Comparison of ENCODE assay signal across 18 cellular contexts in the genomic region with DNA sequence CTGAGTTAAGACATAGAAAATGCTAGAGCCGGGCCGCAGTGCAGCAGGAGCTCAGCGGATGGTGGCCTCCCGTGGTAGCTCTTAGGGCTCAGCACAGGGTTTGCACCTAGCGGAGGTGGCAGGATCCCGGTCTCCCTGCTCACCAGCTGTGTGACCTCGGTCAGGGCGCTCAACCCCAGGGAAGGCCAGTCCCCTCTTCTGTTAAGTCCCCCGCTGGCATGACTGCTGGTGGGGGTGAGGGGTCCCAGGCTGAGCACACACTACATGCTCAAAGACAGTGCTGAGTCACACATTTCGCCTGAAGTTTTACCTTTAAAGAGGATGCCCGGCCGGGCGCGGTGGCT. TPM values are rescaled to one million over a fixed set of nuclear protein-coding genes. Genes with fewer than 3 reads are reported as not detected.
DNase-seq lines count a peak whose midpoint lies in the region; ATAC-seq and TF ChIP-seq lines count a peak whose summit lies in the region.
"Had no signal": no experiment of that assay in that cellular context is flagged by ENCODE, and none has a peak within 500 bp of the region (broad histone marks: within the 10 kb centered on the region; RNA-seq: fewer than 3 reads in every experiment).

No MANE protein-coding gene starts in this region.

- no peaks in the 10 kb centered on the region for H4K20me1 ChIP-seq in hepatocyte (ENCODE audit: insufficient read depth, poor library complexity, severe bottlenecking)

- H3K9me3 Mint-ChIP-seq in activated T-cell treated with anti-CD3 and anti-CD28 coated beads, Interleukin-2, amount 50 U/mL, for 24 hours = no peaks in the 10 kb centered on the region
- no peaks in the 10 kb centered on the region for H3K9me3 Mint-ChIP-seq in activated T-cell treated with anti-CD3 and anti-CD28 coated beads, Interleukin-2, amount 50 U/mL, for 4 hours
- H3K9me3 Mint-ChIP-seq in stimulated activated memory B cell treated with anti-CD40 and anti-IgM and Interleukin-4, amounts not matched to agents 10 μg/mL and 1 μg/mL and 100 μg/mL, for 72 hours = no peaks in the 10 kb centered on the region
- H3K9me3 Mint-ChIP-seq: activated T-helper 1 cell treated with anti-CD3 and anti-CD28 coated beads, Interleukin-12 subunit alpha, Interleukin-12 subunit beta, Interleukin-2, Interleukin-4 antibody, amounts not matched to agents 30 ng/mL and 10 ng/mL and 1 ng/mL, durations not matched to agents 14 hours and 24 hours and 36 hours; GM23338; immature natural killer cell had no signal

- intact Hi-C loops in left lung (cut with DNase I) = no loop called here

- H3K9me2 ChIP-seq in hepatocyte (replicated peaks; ENCODE audit: insufficient read depth) = no peaks in the 10 kb centered on the region

- H3K4me2 ChIP-seq in hepatocyte = no peak overlapping the region
- H3K4me2 ChIP-seq: KMS-11 had no signal

- no peaks in the 10 kb centered on the region for H3K36me3 ChIP-seq in hepatocyte (replicated peaks; ENCODE audit: insufficient read depth, low read depth)
- H3K36me3 ChIP-seq in left lung = peaks cover 0 to 32% of the 10 kb centered on the region in 2 donors
- H3K36me3 ChIP-seq: brain microvascular endothelial cell had no signal

- no peak for ATAC-seq in activated T-cell treated with anti-CD3 and anti-CD28 coated beads, Interleukin-2, amount 50 U/mL, for 4 hours
- no peak for ATAC-seq in T-helper 17 cell
- ATAC-seq in stimulated activated memory B cell treated with anti-CD40 and anti-IgM and Interleukin-4, amounts not matched to agents 10 μg/mL and 1 μg/mL and 100 μg/mL, for 72 hours = peak; percentile 11
- no peak for ATAC-seq in left lung

- peak overlapping the region; percentile 34 for H3K27ac ChIP-seq in hepatocyte
- peak overlapping the region in 1 of 2 donors; percentile 83 for H3K27ac ChIP-seq in left lung
- H3K27ac ChIP-seq: brain microvascular endothelial cell, KMS-11 had no signal

- no peak for TF ChIP-seq CTCF in hepatocyte (IDR thresholded peaks at IDR 0.05; ENCODE audit: poor library complexity)
- no peak for TF ChIP-seq CTCF in left lung (IDR thresholded peaks at IDR 0.05)

- WGBS in hepatocyte (ENCODE audit: low lambda C conversion rate, missing lambda C conversion rate) = 96% methylated on average over 14 of the region's 14 CpGs

- peaks cover 6% of the 10 kb centered on the region for H3K4me1 ChIP-seq in hepatocyte (ENCODE audit: insufficient read depth)
- peaks cover 0 to 52% of the 10 kb centered on the region in 2 donors for H3K4me1 ChIP-seq in left lung

- H3K4me1 Mint-ChIP-seq in activated T-cell treated with anti-CD3 and anti-CD28 coated beads, Interleukin-2, amount 50 U/mL, for 24 hours (ENCODE audit: low read depth) = peaks cover 36% of the 10 kb centered on the region
- H3K4me1 Mint-ChIP-seq in activated T-cell treated with anti-CD3 and anti-CD28 coated beads, Interleukin-2, amount 50 U/mL, for 4 hours (ENCODE audit: low read depth) = peaks cover 25% of the 10 kb centered on the region
- peaks cover 26% of the 10 kb centered on the region for H3K4me1 Mint-ChIP-seq in T-helper 17 cell
- H3K4me1 Mint-ChIP-seq in stimulated activated memory B cell treated with anti-CD40 and anti-IgM and Interleukin-4, amounts not matched to agents 10 μg/mL and 1 μg/mL and 100 μg/mL, for 72 hours = no peaks in the 10 kb centered on the region

- no peaks in the 10 kb centered on the region for H3K79me2 ChIP-seq in hepatocyte

- H3K27me3 Mint-ChIP-seq in activated T-cell treated with anti-CD3 and anti-CD28 coated beads, Interleukin-2, amount 50 U/mL, for 24 hours = no peaks in the 10 kb centered on the region
- no peaks in the 10 kb centered on the region for H3K27me3 Mint-ChIP-seq in activated T-cell treated with anti-CD3 and anti-CD28 coated beads, Interleukin-2, amount 50 U/mL, for 4 hours (ENCODE audit: low read depth)
- no peaks in the 10 kb centered on the region for H3K27me3 Mint-ChIP-seq in T-helper 17 cell
- peaks cover 57% of the 10 kb centered on the region for H3K27me3 Mint-ChIP-seq in stimulated activated memory B cell treated with anti-CD40 and anti-IgM and Interleukin-4, amounts not matched to agents 10 μg/mL and 1 μg/mL and 100 μg/mL, for 72 hours

- H3K9me3 ChIP-seq in T-helper 17 cell (ENCODE audit: control insufficient read depth, low read length, poor library complexity, severe bottlenecking) (no peaks in the 10 kb centered on the region), hepatocyte (ENCODE audit: low read depth) (no peaks in the 10 kb centered on the region), left lung (no peaks in the 10 kb centered on the region)

- no peak overlapping the region for H3K4me3 ChIP-seq in hepatocyte
- H3K4me3 ChIP-seq in left lung = no peak overlapping the region
- H3K4me3 ChIP-seq: GM23338 had no signal

- H3K4me3 Mint-ChIP-seq in activated T-cell treated with anti-CD3 and anti-CD28 coated beads, Interleukin-2, amount 50 U/mL, for 24 hours = no peak overlapping the region
- H3K4me3 Mint-ChIP-seq in activated T-cell treated with anti-CD3 and anti-CD28 coated beads, Interleukin-2, amount 50 U/mL, for 4 hours = no peak overlapping the region
- H3K4me3 Mint-ChIP-seq in T-helper 17 cell = peak overlapping the region; percentile 9
- no peak overlapping the region for H3K4me3 Mint-ChIP-seq in stimulated activated memory B cell treated with anti-CD40 and anti-IgM and Interleukin-4, amounts not matched to agents 10 μg/mL and 1 μg/mL and 100 μg/mL, for 72 hours
- H3K4me3 Mint-ChIP-seq: GM23338, WTC11 had no signal

- H3K27ac Mint-ChIP-seq in activated T-cell treated with anti-CD3 and anti-CD28 coated beads, Interleukin-2, amount 50 U/mL, for 24 hours = peak overlapping the region; percentile 95
- no peak overlapping the region for H3K27ac Mint-ChIP-seq in T-helper 17 cell
- H3K27ac Mint-ChIP-seq in stimulated activated memory B cell treated with anti-CD40 and anti-IgM and Interleukin-4, amounts not matched to agents 10 μg/mL and 1 μg/mL and 100 μg/mL, for 72 hours = no peak overlapping the region
- H3K27ac Mint-ChIP-seq: immature natural killer cell had no signal

- DNase-seq in activated T-cell treated with anti-CD3 and anti-CD28 coated beads, Interleukin-2, amount 50 U/mL, for 24 hours = no peak
- DNase-seq in activated T-cell treated with anti-CD3 and anti-CD28 coated beads, Interleukin-2, amount 50 U/mL, for 4 hours = no peak
- no peak for DNase-seq in T-helper 17 cell
- DNase-seq in hepatocyte (ENCODE audit: low spot score) = no peak
- no peak for DNase-seq in left lung
- no peak for DNase-seq in DMS79 (lab: John Stamatoyannopoulos, UW)
- DNase-seq in DMS153 (lab: John Stamatoyannopoulos, UW) = no peak
- DNase-seq: NCI-H1048, NCI-H2227 treated with DMSO at 0.1 percent for 48 hours had no signal

- H3K27me3 ChIP-seq in hepatocyte (no peaks in the 10 kb centered on the region), left lung (no peaks in the 10 kb centered on the region)
- H3K27me3 ChIP-seq: brain microvascular endothelial cell had no signal

- no peak overlapping the region for H2AFZ ChIP-seq in hepatocyte

- H3K36me3 Mint-ChIP-seq in activated T-cell treated with anti-CD3 and anti-CD28 coated beads, Interleukin-2, amount 50 U/mL, for 24 hours (ENCODE audit: low read depth) = peaks cover 81% of the 10 kb centered on the region
- peaks cover 22% of the 10 kb centered on the region for H3K36me3 Mint-ChIP-seq in activated T-cell treated with anti-CD3 and anti-CD28 coated beads, Interleukin-2, amount 50 U/mL, for 4 hours (ENCODE audit: insufficient read depth)
- peaks cover 7% of the 10 kb centered on the region for H3K36me3 Mint-ChIP-seq in T-helper 17 cell (ENCODE audit: low read depth)
- no peaks in the 10 kb centered on the region for H3K36me3 Mint-ChIP-seq in stimulated activated memory B cell treated with anti-CD40 and anti-IgM and Interleukin-4, amounts not matched to agents 10 μg/mL and 1 μg/mL and 100 μg/mL, for 72 hours
- H3K36me3 Mint-ChIP-seq: immature natural killer cell, WTC11 had no signal

RNA-seq across cellular contexts. Expression of a gene that starts 39.0 kb away (rescaled TPM):
- 10 to 100 TPM; 25.3 to 56.1 (median 31.1) TPM for total RNA-seq in activated T-cell treated with anti-CD3 and anti-CD28 coated beads, Interleukin-2, amount 50 U/mL, for 4 hours
- total RNA-seq in T-helper 17 cell (1 to 10 TPM; 2.8 to 4.9 TPM), hepatocyte (1.9 and 2.5 TPM in 2 replicates), left lung (10 to 100 TPM in 1 of 2 donors, 1 to 10 TPM in 1; 4.1 to 22.0 TPM)
- 2.2 and 2.4 TPM in 2 replicates for polyA plus RNA-seq in hepatocyte
- total RNA-seq: endothelial cell of umbilical vein, HT-29 had no signal
- polyA plus RNA-seq: endothelial cell of umbilical vein had no signal
